8 cellular contexts compared by ENCODE assay signal in the genomic region with DNA sequence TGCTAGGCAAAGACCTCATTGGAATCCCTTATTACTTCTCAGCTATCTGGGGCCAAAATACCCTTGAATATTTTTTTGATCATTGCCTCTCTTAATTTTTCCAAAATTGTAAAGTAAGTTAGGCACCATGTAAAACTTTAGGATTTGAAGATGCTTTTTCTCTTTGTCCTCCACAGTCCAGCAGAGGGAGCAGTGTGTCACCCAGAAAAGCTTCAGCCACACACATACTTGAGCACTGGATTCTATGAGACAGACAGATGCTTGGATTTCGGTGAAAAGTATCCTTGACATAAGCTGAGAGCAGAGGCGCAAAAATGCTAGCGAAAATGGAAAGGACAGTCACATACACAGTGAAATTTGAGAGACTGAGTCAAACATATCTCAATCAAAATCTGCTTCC.
A peak's percentile ranks its signal among the peaks of the same experiment; 100 is the strongest.
DNase-seq lines count a peak whose midpoint lies in the region; ATAC-seq, FAIRE-seq and TF ChIP-seq lines count a peak whose summit lies in the region.

No MANE protein-coding gene starts in this region.

- no peak overlapping the region for H4K5ac ChIP-seq in H1 (ENCODE audit: insufficient read length, low read depth, low read length)

- H3K9me3 Mint-ChIP-seq in T-cell: no peaks in the 10 kb centered on the region

- no peak overlapping the region for H4K91ac ChIP-seq in H1 (replicated peaks; ENCODE audit: insufficient read length, low read length)

- no peaks in the 10 kb centered on the region for H3K4me1 Mint-ChIP-seq in T-cell

- no peaks in the 10 kb centered on the region for H3K9me3 ChIP-seq in H1 (ENCODE audit: insufficient read depth in 2 of 2, low read depth in 1 of 2, low read length in 1 of 2)

- no peak overlapping the region for H2AFZ ChIP-seq in H1 (ENCODE audit: low read length)

- no peak overlapping the region for H2BK12ac ChIP-seq in H1 (ENCODE audit: low read depth, low read length)

- DNase-seq in SIG-M5 treated with dmso at 0.1 percent for 504 hours (lab: John Stamatoyannopoulos, UW; ENCODE audit: unreplicated experiment) (peak; percentile 53), SIG-M5 (lab: John Stamatoyannopoulos, UW) (no peak), NCI-H82 (lab: John Stamatoyannopoulos, UW) (peak; percentile 88), H1 (ENCODE audit: low read depth in 1 of 2, low spot score in 2 of 2) (peak in 1 of 2 experiments; percentile 10), middle frontal gyrus (ENCODE audit: extremely low spot score, low spot score) (peak; percentile 49), T-cell (no peak), NCI-H2107 (lab: John Stamatoyannopoulos, UW) (no peak)

- no peak overlapping the region for H3K4me3 Mint-ChIP-seq in T-cell

- peak; percentile 78 for TF ChIP-seq RAD21 in H1 (IDR thresholded peaks at IDR 0.05 in 1 of 2, conservative IDR thresholded peaks at IDR 0.05 in 1 of 2; ENCODE audit: low read depth in 2 of 2, low read length in 2 of 2)

- H3K9ac ChIP-seq in H1 (replicated peaks in 1 of 4; ENCODE audit: extremely low read depth in 1 of 4, low read depth in 3 of 4, low read length in 3 of 4): no peak overlapping the region

- H2AK5ac ChIP-seq in H1 (ENCODE audit: low read depth, low read length): no peak overlapping the region

- TF ChIP-seq CTCF in H1 (IDR thresholded peaks at IDR 0.05; ENCODE audit: control extremely low read depth in 1 of 3, insufficient read depth in 1 of 3, low read depth in 1 of 3, low read length in 3 of 3): peak; percentile 23 to 81 (median 77)

- H2BK15ac ChIP-seq in H1 (ENCODE audit: low read length): no peak overlapping the region

- H3K27me3 Mint-ChIP-seq in T-cell: no peaks in the 10 kb centered on the region

- peak; percentile 39 for ATAC-seq in HG03342 (IDR thresholded peaks at IDR 0.05; ENCODE audit: unreplicated experiment)
- no peak for ATAC-seq in T-cell (replicated peaks in 1 of 4)

- H3K14ac ChIP-seq in H1 (ENCODE audit: insufficient read length): no peak overlapping the region

- H3K27me3 ChIP-seq in H1 (replicated peaks in 1 of 4; ENCODE audit: control insufficient read depth in 3 of 4, extremely low read depth in 1 of 4, insufficient read depth in 3 of 4, low read length in 3 of 4): no peaks in the 10 kb centered on the region

- POLR2A ChIA-PET in H1 (lab: Charles Lee; ENCODE audit: partially characterized antibody) (interaction anchor here (0.8 kb wide), 1 partner anchor 26 kb away, joined by 3 read pairs; no protein-coding TSS in a partner anchor), T-cell (lab: Charles Lee) (no interaction called here)

- CTCF ChIA-PET in H1 (lab: Charles Lee; ENCODE audit: partially characterized antibody): interaction anchor here (0.6 to 2.4 kb wide), 44 partner anchors 8 to 687 kb away, joined by 3 to 9 read pairs (median 3); no protein-coding TSS in a partner anchor
- CTCF ChIA-PET in T-cell (lab: Charles Lee): no interaction called here

- H3K23me2 ChIP-seq in H1 (ENCODE audit: low read depth, low read length): no peaks in the 10 kb centered on the region

- H4K8ac ChIP-seq in H1 (ENCODE audit: extremely low read depth, insufficient read depth, low read length): no peak overlapping the region

- H3K56ac ChIP-seq in H1 (replicated peaks; ENCODE audit: insufficient read length, low read depth, low read length): no peak overlapping the region

- H3K36me3 ChIP-seq in H1 (ENCODE audit: control insufficient read depth in 2 of 4, insufficient read depth in 4 of 4, low read length in 3 of 4): no peaks in the 10 kb centered on the region

- no peak overlapping the region for H3K27ac ChIP-seq in H1 (ENCODE audit: low read depth, low read length)

- H4K20me1 ChIP-seq in H1 (replicated peaks in 1 of 2; ENCODE audit: control insufficient read depth in 1 of 2, insufficient read depth in 2 of 2, low read length in 2 of 2): no peaks in the 10 kb centered on the region

- no peak overlapping the region for H3K4ac ChIP-seq in H1 (replicated peaks; ENCODE audit: insufficient read length, low read depth, low read length)

- H3K79me2 ChIP-seq in H1 (ENCODE audit: control insufficient read depth in 1 of 2, insufficient read depth in 2 of 2, low read length in 2 of 2): no peaks in the 10 kb centered on the region

- no peak overlapping the region for H2BK20ac ChIP-seq in H1 (ENCODE audit: low read length)

- H3K4me3 ChIP-seq in H1 (ENCODE audit: extremely low read depth in 1 of 4, insufficient read depth in 2 of 4, low read depth in 3 of 4, low read length in 4 of 4): no peak overlapping the region

- no peak for TF ChIP-seq POLR2A in H1 (IDR thresholded peaks at IDR 0.05; ENCODE audit: control extremely low read depth in 1 of 2, low read depth in 2 of 2, low read length in 2 of 2)

- H3K27ac Mint-ChIP-seq in T-cell: no peak overlapping the region

- FAIRE-seq in H1 (lab: Jason Lieb, UNC): peak; percentile 77

- H2BK120ac ChIP-seq in H1 (replicated peaks; ENCODE audit: low read depth, low read length): no peak overlapping the region

- H3K36me3 Mint-ChIP-seq in T-cell: no peaks in the 10 kb centered on the region

- H2BK5ac ChIP-seq in H1 (ENCODE audit: low read depth, low read length): no peak overlapping the region

- no peaks in the 10 kb centered on the region for H3K79me1 ChIP-seq in H1 (ENCODE audit: low read depth, low read length)

- H3K23ac ChIP-seq in H1 (ENCODE audit: insufficient read length): no peak overlapping the region

- peaks cover 0 to 4% (median 0%) of the 10 kb centered on the region in 4 experiments; a peak in 1 of 7 replicates for H3K4me1 ChIP-seq in H1 (replicated peaks in 1 of 4; ENCODE audit: control insufficient read depth in 3 of 4, insufficient read depth in 4 of 4, low read length in 3 of 4)

- H3K4me2 ChIP-seq in H1 (ENCODE audit: insufficient read depth in 1 of 2, low read depth in 2 of 2, low read length in 2 of 2): no peak overlapping the region

- no peak for TF ChIP-seq EP300 in H1 (IDR thresholded peaks at IDR 0.05; ENCODE audit: borderline replicate concordance in 1 of 2, low read depth in 2 of 2, low read length in 2 of 2)

- WGBS in H1 (ENCODE audit: extremely low coverage in 1 of 2, insufficient coverage in 1 of 2, insufficient read length in 1 of 2, insufficient replicate concordance in 2 of 2, low coverage in 1 of 2, low lambda C conversion rate in 2 of 2, missing lambda C conversion rate in 1 of 2), 2 experiments: 58% methylated on average over 3 of the region's 3 CpGs; no CpG with 5 or more reads in 1 of the 2 experiments

- H3K18ac ChIP-seq in H1 (ENCODE audit: extremely low read depth, low read length): no peak overlapping the region

TF ChIP-seq in H1, 55 proteins besides CTCF, POLR2A, EP300 and RAD21:
- TF ChIP-seq TAF1 (IDR thresholded peaks at IDR 0.05; ENCODE audit: low read depth, low read length): no peak
- no peak for TF ChIP-seq YY1 (IDR thresholded peaks at IDR 0.05; ENCODE audit: low read depth, low read length)
- TF ChIP-seq CHD1 (IDR thresholded peaks at IDR 0.05; ENCODE audit: low read depth, low read length): no peak
- no peak for TF ChIP-seq RFX5 (IDR thresholded peaks at IDR 0.05; ENCODE audit: borderline replicate concordance, low read depth, low read length)
- TF ChIP-seq EGR1 (IDR thresholded peaks at IDR 0.05; ENCODE audit: borderline replicate concordance, low read depth, low read length): no peak
- no peak for TF ChIP-seq HDAC2 (IDR thresholded peaks at IDR 0.05; ENCODE audit: borderline replicate concordance in 1 of 2, low read depth in 2 of 2, low read length in 2 of 2)
- no peak for TF ChIP-seq POLR2AphosphoS5 (IDR thresholded peaks at IDR 0.05; ENCODE audit: low read depth, low read length)
- no peak for TF ChIP-seq JUN (IDR thresholded peaks at IDR 0.05; ENCODE audit: low read depth, low read length)
- TF ChIP-seq CHD2 (IDR thresholded peaks at IDR 0.05; ENCODE audit: low read length): no peak
- TF ChIP-seq POU5F1 (IDR thresholded peaks at IDR 0.05; ENCODE audit: low read depth, low read length): no peak
- TF ChIP-seq SP1 (IDR thresholded peaks at IDR 0.05; ENCODE audit: low read depth, low read length): no peak
- TF ChIP-seq PHF8 (conservative IDR thresholded peaks at IDR 0.05; ENCODE audit: low read depth, low read length): no peak
- TF ChIP-seq TAF7 (optimal IDR thresholded peaks at IDR 0.05; ENCODE audit: borderline replicate concordance, low read depth, low read length): no peak

Comparison
In these comparisons a context has a peak if more than half of its experiments do, and no peak if none do; other contexts are left out.
1. DNase-seq: peak in SIG-M5 treated with dmso at 0.1 percent for 504 hours (single experiment), NCI-H82 (single experiment) and middle frontal gyrus (single experiment); none in SIG-M5 (single experiment), T-cell (0 of 34) and NCI-H2107 (single experiment).